Comparison of ENCODE assay signal across 1 cellular context in genomic region chr16:30740364-30741251, GRCh38.
TF ChIP-seq lines count a peak whose summit lies in the region.

No MANE protein-coding gene starts in this region.

TF ChIP-seq in HEK293, 187 proteins besides CTCF, POLR2A, EP300 and RAD21 (continued from another document):
- TF ChIP-seq, protein P1, sequence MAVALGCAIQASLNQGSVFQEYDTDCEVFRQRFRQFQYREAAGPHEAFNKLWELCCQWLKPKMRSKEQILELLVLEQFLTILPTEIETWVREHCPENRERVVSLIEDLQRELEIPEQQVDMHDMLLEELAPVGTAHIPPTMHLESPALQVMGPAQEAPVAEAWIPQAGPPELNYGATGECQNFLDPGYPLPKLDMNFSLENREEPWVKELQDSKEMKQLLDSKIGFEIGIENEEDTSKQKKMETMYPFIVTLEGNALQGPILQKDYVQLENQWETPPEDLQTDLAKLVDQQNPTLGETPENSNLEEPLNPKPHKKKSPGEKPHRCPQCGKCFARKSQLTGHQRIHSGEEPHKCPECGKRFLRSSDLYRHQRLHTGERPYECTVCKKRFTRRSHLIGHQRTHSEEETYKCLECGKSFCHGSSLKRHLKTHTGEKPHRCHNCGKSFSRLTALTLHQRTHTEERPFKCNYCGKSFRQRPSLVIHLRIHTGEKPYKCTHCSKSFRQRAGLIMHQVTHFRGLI (tag by site-specific recombination; IDR thresholded peaks at IDR 0.05) = 0 out of 2 replicates have a peak, but pooled peaks have one; percentile 33
- TF ChIP-seq PATZ1 (tag by site-specific recombination; IDR thresholded peaks at IDR 0.05) = peak; percentile 45; the same call in 1 of the 2 replicates
- TF ChIP-seq ZNF157 (tag by site-specific recombination; IDR thresholded peaks at IDR 0.05) = no peak
- TF ChIP-seq ZBTB48 (tag by site-specific recombination; IDR thresholded peaks at IDR 0.05) = 0 out of 2 replicates have a peak, but pooled peaks have one; percentile 26
- TF ChIP-seq ZNF692 (tag by site-specific recombination; IDR thresholded peaks at IDR 0.05) = 0 out of 2 replicates have a peak, but pooled peaks have one; percentile 16
- TF ChIP-seq ZNF112 (tag by site-specific recombination; IDR thresholded peaks at IDR 0.05) = no peak
- no peak for TF ChIP-seq GFI1B (tag by site-specific recombination; IDR thresholded peaks at IDR 0.05)
- TF ChIP-seq KLF1 (tag by site-specific recombination; IDR thresholded peaks at IDR 0.05) = peak; percentile 93
- TF ChIP-seq ZNF223 (tag by site-specific recombination; IDR thresholded peaks at IDR 0.05) = no peak
- TF ChIP-seq ZSCAN30 (tag by site-specific recombination; IDR thresholded peaks at IDR 0.05) = no peak
- TF ChIP-seq ZNF214 (tag by site-specific recombination; IDR thresholded peaks at IDR 0.05; ENCODE audit: borderline replicate concordance) = no peak
- TF ChIP-seq YY1 (tag by site-specific recombination; IDR thresholded peaks at IDR 0.05) = no peak
- TF ChIP-seq ZNF660 (tag by site-specific recombination; IDR thresholded peaks at IDR 0.05) = peak; percentile 27; the same call in 1 of the 2 replicates
- TF ChIP-seq ZFHX2 (tag by site-specific recombination; conservative IDR thresholded peaks at IDR 0.05) = no peak
- no peak for TF ChIP-seq ZNF423 (tag by site-specific recombination; IDR thresholded peaks at IDR 0.05)
- TF ChIP-seq, protein P2, sequence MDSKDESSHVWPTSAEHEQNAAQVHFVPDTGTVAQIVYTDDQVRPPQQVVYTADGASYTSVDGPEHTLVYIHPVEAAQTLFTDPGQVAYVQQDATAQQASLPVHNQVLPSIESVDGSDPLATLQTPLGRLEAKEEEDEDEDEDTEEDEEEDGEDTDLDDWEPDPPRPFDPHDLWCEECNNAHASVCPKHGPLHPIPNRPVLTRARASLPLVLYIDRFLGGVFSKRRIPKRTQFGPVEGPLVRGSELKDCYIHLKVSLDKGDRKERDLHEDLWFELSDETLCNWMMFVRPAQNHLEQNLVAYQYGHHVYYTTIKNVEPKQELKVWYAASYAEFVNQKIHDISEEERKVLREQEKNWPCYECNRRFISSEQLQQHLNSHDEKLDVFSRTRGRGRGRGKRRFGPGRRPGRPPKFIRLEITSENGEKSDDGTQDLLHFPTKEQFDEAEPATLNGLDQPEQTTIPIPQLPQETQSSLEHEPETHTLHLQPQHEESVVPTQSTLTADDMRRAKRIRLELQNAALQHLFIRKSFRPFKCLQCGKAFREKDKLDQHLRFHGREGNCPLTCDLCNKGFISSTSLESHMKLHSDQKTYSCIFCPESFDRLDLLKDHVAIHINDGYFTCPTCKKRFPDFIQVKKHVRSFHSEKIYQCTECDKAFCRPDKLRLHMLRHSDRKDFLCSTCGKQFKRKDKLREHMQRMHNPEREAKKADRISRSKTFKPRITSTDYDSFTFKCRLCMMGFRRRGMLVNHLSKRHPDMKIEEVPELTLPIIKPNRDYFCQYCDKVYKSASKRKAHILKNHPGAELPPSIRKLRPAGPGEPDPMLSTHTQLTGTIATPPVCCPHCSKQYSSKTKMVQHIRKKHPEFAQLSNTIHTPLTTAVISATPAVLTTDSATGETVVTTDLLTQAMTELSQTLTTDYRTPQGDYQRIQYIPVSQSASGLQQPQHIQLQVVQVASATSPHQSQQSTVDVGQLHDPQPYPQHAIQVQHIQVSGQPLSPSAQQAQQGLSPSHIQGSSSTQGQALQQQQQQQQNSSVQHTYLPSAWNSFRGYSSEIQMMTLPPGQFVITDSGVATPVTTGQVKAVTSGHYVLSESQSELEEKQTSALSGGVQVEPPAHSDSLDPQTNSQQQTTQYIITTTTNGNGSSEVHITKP (tag by site-specific recombination; IDR thresholded peaks at IDR 0.05) = peak; percentile 89
- TF ChIP-seq, protein P3, sequence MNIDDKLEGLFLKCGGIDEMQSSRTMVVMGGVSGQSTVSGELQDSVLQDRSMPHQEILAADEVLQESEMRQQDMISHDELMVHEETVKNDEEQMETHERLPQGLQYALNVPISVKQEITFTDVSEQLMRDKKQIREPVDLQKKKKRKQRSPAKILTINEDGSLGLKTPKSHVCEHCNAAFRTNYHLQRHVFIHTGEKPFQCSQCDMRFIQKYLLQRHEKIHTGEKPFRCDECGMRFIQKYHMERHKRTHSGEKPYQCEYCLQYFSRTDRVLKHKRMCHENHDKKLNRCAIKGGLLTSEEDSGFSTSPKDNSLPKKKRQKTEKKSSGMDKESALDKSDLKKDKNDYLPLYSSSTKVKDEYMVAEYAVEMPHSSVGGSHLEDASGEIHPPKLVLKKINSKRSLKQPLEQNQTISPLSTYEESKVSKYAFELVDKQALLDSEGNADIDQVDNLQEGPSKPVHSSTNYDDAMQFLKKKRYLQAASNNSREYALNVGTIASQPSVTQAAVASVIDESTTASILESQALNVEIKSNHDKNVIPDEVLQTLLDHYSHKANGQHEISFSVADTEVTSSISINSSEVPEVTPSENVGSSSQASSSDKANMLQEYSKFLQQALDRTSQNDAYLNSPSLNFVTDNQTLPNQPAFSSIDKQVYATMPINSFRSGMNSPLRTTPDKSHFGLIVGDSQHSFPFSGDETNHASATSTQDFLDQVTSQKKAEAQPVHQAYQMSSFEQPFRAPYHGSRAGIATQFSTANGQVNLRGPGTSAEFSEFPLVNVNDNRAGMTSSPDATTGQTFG (tag by site-specific recombination; IDR thresholded peaks at IDR 0.05; ENCODE audit: borderline replicate concordance) = no peak
- TF ChIP-seq ZFP3 (tag by site-specific recombination; IDR thresholded peaks at IDR 0.05; ENCODE audit: low read depth) = no peak
- TF ChIP-seq ZBTB8A (tag by site-specific recombination; IDR thresholded peaks at IDR 0.05) = no peak
- TF ChIP-seq ZNF132 (tag by site-specific recombination; IDR thresholded peaks at IDR 0.05; ENCODE audit: borderline replicate concordance) = no peak
